In genomic region chr5:141851195-141851874, GRCh38 we compare ENCODE assay signal across 10 cellular contexts. TPM values are rescaled to one million over a fixed set of nuclear protein-coding genes. Genes with fewer than 3 reads are reported as not detected.
DNase-seq lines count a peak whose midpoint lies in the region; ATAC-seq and TF ChIP-seq lines count a peak whose summit lies in the region.
"Had no signal": no experiment of that assay in that cellular context is flagged by ENCODE, and none has a peak within 500 bp of the region (broad histone marks: within the 10 kb centered on the region; RNA-seq: fewer than 3 reads in every experiment).

No MANE protein-coding gene starts in this region.

- H3K4me1 Mint-ChIP-seq in CD8-positive, alpha-beta T cell (ENCODE audit: low read depth): peaks cover 12% of the 10 kb centered on the region
- H3K4me1 Mint-ChIP-seq in IgD-negative memory B cell (peaks cover 4 to 8% (median 4%) of the 10 kb centered on the region in 3 donors), endodermal cell (peaks cover 41% of the 10 kb centered on the region)

- no peaks in the 10 kb centered on the region for H3K9me3 Mint-ChIP-seq in CD8-positive, alpha-beta T cell
- H3K9me3 Mint-ChIP-seq in IgD-negative memory B cell: no peaks in the 10 kb centered on the region
- no peaks in the 10 kb centered on the region for H3K9me3 Mint-ChIP-seq in endodermal cell

- CTCF ChIA-PET in CD8-positive, alpha-beta T cell (lab: Charles Lee): no interaction called here

- peaks cover 7% of the 10 kb centered on the region for H3K4me1 ChIP-seq in CD8-positive, alpha-beta T cell (ENCODE audit: insufficient read depth, low read length)
- H3K4me1 ChIP-seq in endodermal cell (ENCODE audit: control insufficient read depth, insufficient read depth, low read length): no peaks in the 10 kb centered on the region
- peaks cover 9% of the 10 kb centered on the region for H3K4me1 ChIP-seq in osteoblast (ENCODE audit: insufficient read depth, low read length)

- no peak for TF ChIP-seq CTCF in CD8-positive, alpha-beta T cell (IDR thresholded peaks at IDR 0.05)
- no peak for TF ChIP-seq CTCF in endodermal cell (conservative IDR thresholded peaks at IDR 0.05)
- no peak for TF ChIP-seq CTCF in osteoblast (IDR thresholded peaks at IDR 0.05; ENCODE audit: extremely low read depth, low read depth, low read length)

- no peak for DNase-seq in CD8-positive, alpha-beta T cell
- DNase-seq in endodermal cell (no peak), osteoblast (ENCODE audit: insufficient read length, low spot score, missing footprints) (peak; percentile 67), occipital lobe (lab: John Stamatoyannopoulos, UW) (no peak), erythroblast (lab: John Stamatoyannopoulos, UW) (no peak)
- DNase-seq: NCI-H1092; stimulated activated naive CD4-positive, alpha-beta T cell treated with Interleukin-2 at 50 U/mL for 16 hours had no signal

- no peaks in the 10 kb centered on the region for H3K27me3 ChIP-seq in CD8-positive, alpha-beta T cell (ENCODE audit: insufficient read depth, low read length)
- no peaks in the 10 kb centered on the region for H3K27me3 ChIP-seq in endodermal cell (ENCODE audit: control insufficient read depth, insufficient read depth, low read length, poor library complexity, severe bottlenecking)
- H3K27me3 ChIP-seq in osteoblast (ENCODE audit: insufficient read depth, low read length): no peaks in the 10 kb centered on the region

- H3K27me3 Mint-ChIP-seq in CD8-positive, alpha-beta T cell (ENCODE audit: low read depth): no peaks in the 10 kb centered on the region
- no peaks in the 10 kb centered on the region for H3K27me3 Mint-ChIP-seq in IgD-negative memory B cell
- H3K27me3 Mint-ChIP-seq in endodermal cell (ENCODE audit: insufficient read depth): no peaks in the 10 kb centered on the region

- peak overlapping the region; percentile 62 for H3K4me3 Mint-ChIP-seq in CD8-positive, alpha-beta T cell
- H3K4me3 Mint-ChIP-seq in IgD-negative memory B cell (peak overlapping the region; percentile 63 to 87 (median 82)), endodermal cell (peak overlapping the region; percentile 72)

- WGBS in endodermal cell (ENCODE audit: insufficient coverage in 1 of 2, insufficient read length in 1 of 2), 2 experiments: 79 to 100% methylated on average over 3 to 10 of the region's 10 CpGs

- H2AFZ ChIP-seq in osteoblast (ENCODE audit: low read length): peak overlapping the region; percentile 44

- no peaks in the 10 kb centered on the region for H3K36me3 Mint-ChIP-seq in CD8-positive, alpha-beta T cell
- H3K36me3 Mint-ChIP-seq in IgD-negative memory B cell: no peaks in the 10 kb centered on the region
- H3K36me3 Mint-ChIP-seq in endodermal cell (ENCODE audit: low read depth): peaks cover 18% of the 10 kb centered on the region

- H4K20me1 ChIP-seq in osteoblast (ENCODE audit: insufficient read depth, low read length): no peaks in the 10 kb centered on the region

- H3K79me2 ChIP-seq in osteoblast (ENCODE audit: insufficient read depth, low read length): no peaks in the 10 kb centered on the region

- intact Hi-C loops in CD8-positive, alpha-beta T cell (cut with DNase I, micrococcal nuclease): loop anchor here in 1 of 2 experiments (5.0 kb wide), 1 partner anchor 106 kb away; the partner anchor contains the start of gene PCDH12

- ATAC-seq in CD8-positive, alpha-beta T cell: no peak
- no peak for ATAC-seq in GM19455 (IDR thresholded peaks at IDR 0.05; ENCODE audit: unreplicated experiment)
- ATAC-seq in HG02678 (IDR thresholded peaks at IDR 0.05; ENCODE audit: unreplicated experiment): no peak

- peak overlapping the region; percentile 58 for H3K4me2 ChIP-seq in osteoblast (ENCODE audit: insufficient read depth, low read length)

- H3K27ac ChIP-seq in CD8-positive, alpha-beta T cell (ENCODE audit: low read depth, low read length): no peak overlapping the region
- no peak overlapping the region for H3K27ac ChIP-seq in endodermal cell (ENCODE audit: low read depth, low read length)
- no peak overlapping the region for H3K27ac ChIP-seq in osteoblast (ENCODE audit: low read depth, low read length)

- POLR2A ChIA-PET in CD8-positive, alpha-beta T cell (lab: Charles Lee): no interaction called here

- no peak for TF ChIP-seq POLR2A in erythroblast (IDR thresholded peaks at IDR 0.05; ENCODE audit: low read length)

- no peak overlapping the region for H3K4me3 ChIP-seq in CD8-positive, alpha-beta T cell (ENCODE audit: low read depth, low read length)
- H3K4me3 ChIP-seq in endodermal cell (ENCODE audit: low read length): no peak overlapping the region
- H3K4me3 ChIP-seq in osteoblast (ENCODE audit: insufficient read depth, low read length): no peak overlapping the region

- H3K27ac Mint-ChIP-seq in CD8-positive, alpha-beta T cell: no peak overlapping the region
- H3K27ac Mint-ChIP-seq in IgD-negative memory B cell: peak overlapping the region in 1 of 3 donors; percentile 23
- peak overlapping the region; percentile 66 for H3K27ac Mint-ChIP-seq in endodermal cell

- no peaks in the 10 kb centered on the region for H3K36me3 ChIP-seq in CD8-positive, alpha-beta T cell (ENCODE audit: insufficient read depth, low read length)
- H3K36me3 ChIP-seq in endodermal cell (ENCODE audit: control insufficient read depth, insufficient read depth, low read length) (peaks cover 8% of the 10 kb centered on the region), osteoblast (ENCODE audit: insufficient read depth, low read length) (no peaks in the 10 kb centered on the region)

- no peak overlapping the region for H3K9ac ChIP-seq in endodermal cell (ENCODE audit: extremely low read depth, low read length, poor library complexity, severe bottlenecking)

- H3K9me3 ChIP-seq in CD8-positive, alpha-beta T cell (ENCODE audit: low read length): no peaks in the 10 kb centered on the region
- H3K9me3 ChIP-seq in endodermal cell (ENCODE audit: control insufficient read depth, low read length) (no peaks in the 10 kb centered on the region), osteoblast (ENCODE audit: low read depth, low read length) (no peaks in the 10 kb centered on the region)

RNA-seq across cellular contexts. Expression of gene PCDH1, which starts 26.9 kb away (rescaled TPM):
- total RNA-seq in CD8-positive, alpha-beta T cell: under 1 TPM in 1 of 2 experiments, not detected in 1; 0.24 TPM
- polyA plus RNA-seq in IgD-negative memory B cell: 0.10 TPM
- total RNA-seq in endodermal cell (10 to 100 TPM; 45.4 to 69.7 TPM), osteoblast (0.29 and 1.4 TPM in 2 replicates), occipital lobe (27.0 TPM)
- polyA plus RNA-seq in endodermal cell (2013, experiment 1 of 2): 17.2 TPM
- polyA plus RNA-seq in endodermal cell (2013, experiment 2 of 2): 13.5 TPM

Comparison
In these comparisons a context has a peak if more than half of its experiments do, and no peak if none do; other contexts are left out.
1. RNA of gene PCDH1, which starts 26.9 kb away (total RNA-seq): 45.4 to 69.7 TPM in endodermal cell and 27.0 TPM in occipital lobe (single experiment); 0.29 to 1.4 TPM in osteoblast and 0.24 TPM in CD8-positive, alpha-beta T cell; every median in the first group is over 10 times any median in the second.
2. Peak in every context shown above with its lines, with median percentiles within 50 percentile points of each other: H3K4me3 Mint-ChIP-seq.